9 cellular contexts compared by ENCODE assay signal in the genomic region with DNA sequence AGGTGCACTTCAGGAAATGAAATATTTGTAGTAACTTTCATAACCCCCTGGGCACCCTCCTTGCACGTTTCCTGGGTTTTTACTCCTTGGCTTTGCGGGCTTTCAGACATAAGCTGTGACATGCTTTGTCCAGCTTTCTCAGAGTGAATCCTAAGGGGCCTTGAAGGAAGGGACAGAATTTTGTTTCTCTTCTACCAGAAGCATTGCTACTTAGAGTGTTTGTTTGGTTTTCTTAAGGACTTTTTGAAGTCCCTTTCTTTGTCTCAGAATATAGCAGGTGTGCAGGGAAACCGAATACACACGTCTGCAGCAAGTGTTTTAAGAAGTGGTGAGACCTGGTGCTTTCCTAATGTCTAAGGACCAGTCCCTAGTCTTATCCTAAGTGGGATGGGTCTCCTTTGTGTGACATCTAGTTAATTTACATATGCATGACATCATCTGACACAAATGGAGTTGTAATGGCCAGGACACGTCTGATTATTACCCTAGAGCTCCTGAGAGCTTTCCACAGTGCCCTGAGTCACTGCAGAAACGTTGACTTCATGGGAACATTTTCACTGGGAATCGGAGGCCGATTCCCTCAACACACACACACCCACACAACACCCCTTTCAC. TPM values are rescaled to one million over a fixed set of nuclear protein-coding genes. Genes with fewer than 3 reads are reported as not detected.
DNase-seq lines count a peak whose midpoint lies in the region; ATAC-seq and TF ChIP-seq lines count a peak whose summit lies in the region.
"Had no signal": no experiment of that assay in that cellular context is flagged by ENCODE, and none has a peak within 500 bp of the region (broad histone marks: within the 10 kb centered on the region; RNA-seq: fewer than 3 reads in every experiment).

No MANE protein-coding gene starts in this region.

- H3K27me3 Mint-ChIP-seq in central memory CD8-positive, alpha-beta T cell: peaks cover 76% of the 10 kb centered on the region
- H3K27me3 Mint-ChIP-seq in memory B cell (peaks cover 25% of the 10 kb centered on the region), type B pancreatic cell (peaks cover 44% of the 10 kb centered on the region)

- peak overlapping the region; percentile 78 for H3K4me3 Mint-ChIP-seq in central memory CD8-positive, alpha-beta T cell
- peak overlapping the region; percentile 76 for H3K4me3 Mint-ChIP-seq in memory B cell
- H3K4me3 Mint-ChIP-seq in type B pancreatic cell: peak overlapping the region; percentile 91

- no peaks in the 10 kb centered on the region for H3K36me3 Mint-ChIP-seq in central memory CD8-positive, alpha-beta T cell (ENCODE audit: insufficient read depth)
- no peaks in the 10 kb centered on the region for H3K36me3 Mint-ChIP-seq in memory B cell
- peaks cover 4% of the 10 kb centered on the region for H3K36me3 Mint-ChIP-seq in type B pancreatic cell

- peak; percentile 25 for ATAC-seq in GM19324 (IDR thresholded peaks at IDR 0.05; ENCODE audit: low FRiP score, unreplicated experiment)
- ATAC-seq in HG03571 (IDR thresholded peaks at IDR 0.05; ENCODE audit: unreplicated experiment): peak; percentile 15
- no peak for ATAC-seq in central memory CD8-positive, alpha-beta T cell (replicated peaks; ENCODE audit: extremely low read depth, poor library complexity, severe bottlenecking)
- no peak for ATAC-seq in memory B cell (ENCODE audit: low read depth)

- no peak overlapping the region for H3K27ac Mint-ChIP-seq in central memory CD8-positive, alpha-beta T cell (ENCODE audit: low read depth)
- H3K27ac Mint-ChIP-seq in memory B cell (no peak overlapping the region), type B pancreatic cell (peak overlapping the region; percentile 90)

- no peaks in the 10 kb centered on the region for H3K9me3 Mint-ChIP-seq in central memory CD8-positive, alpha-beta T cell
- H3K9me3 Mint-ChIP-seq in memory B cell (peaks cover 2% of the 10 kb centered on the region), type B pancreatic cell (peaks cover 5% of the 10 kb centered on the region)

- peaks cover 11% of the 10 kb centered on the region for H3K4me1 Mint-ChIP-seq in central memory CD8-positive, alpha-beta T cell
- H3K4me1 Mint-ChIP-seq in memory B cell: peaks cover 11% of the 10 kb centered on the region
- H3K4me1 Mint-ChIP-seq in type B pancreatic cell (ENCODE audit: unreplicated experiment): peaks cover 15% of the 10 kb centered on the region

- no peak for TF ChIP-seq CTCF in type B pancreatic cell (conservative IDR thresholded peaks at IDR 0.05)

- no peak for DNase-seq in central memory CD8-positive, alpha-beta T cell (ENCODE audit: low spot score in 2 of 2)
- DNase-seq in memory B cell (ENCODE audit: low spot score in 2 of 2): no peak
- DNase-seq in type B pancreatic cell (ENCODE audit: extremely low spot score, unreplicated experiment): no peak
- no peak for DNase-seq in globus pallidus (ENCODE audit: low spot score)
- no peak for DNase-seq in NCI-H128 (lab: John Stamatoyannopoulos, UW; ENCODE audit: unreplicated experiment)
- no peak for DNase-seq in NAMALWA (ENCODE audit: low spot score)

RNA-seq across cellular contexts. Expression of gene FAM149A, which starts 1.3 kb away (rescaled TPM):
- 9.3 and 9.9 TPM in 2 replicates for total RNA-seq in type B pancreatic cell (ENCODE audit: low replicate concordance)
- total RNA-seq: M059J had no signal

RNA-seq across cellular contexts. Expression of gene TLR3, which starts 36.9 kb away (rescaled TPM):
- total RNA-seq in type B pancreatic cell (ENCODE audit: low replicate concordance): 8.8 and 22.6 TPM in 2 replicates

Comparison
In these comparisons a context has a peak if more than half of its experiments do, and no peak if none do; other contexts are left out.
1. ATAC-seq: peak in GM19324 (single experiment) and HG03571 (single experiment); none in central memory CD8-positive, alpha-beta T cell (single experiment) and memory B cell (single experiment).
2. Peak in every context shown above with its lines, with median percentiles within 50 percentile points of each other: H3K4me3 Mint-ChIP-seq.